In genomic region chr10:43864622-43865021, GRCh38 we compare ENCODE assay signal across 1 cellular context.
A peak's percentile ranks its signal among the peaks of the same experiment; 100 is the strongest.
TF ChIP-seq lines count a peak whose summit lies in the region.

No MANE protein-coding gene starts in this region.

TF ChIP-seq in HepG2, 621 proteins besides CTCF, POLR2A, EP300 and RAD21:
- TF ChIP-seq GMEB1 (CRISPR knock-in tag; IDR thresholded peaks at IDR 0.05; ENCODE audit: borderline replicate concordance) = no peak
- no peak for TF ChIP-seq CSRNP2 (CRISPR knock-in tag; conservative IDR thresholded peaks at IDR 0.05; ENCODE audit: low read depth)
- 0 out of 2 replicates have a peak, but pooled peaks have one; percentile 1 for TF ChIP-seq GATAD1 (CRISPR knock-in tag; IDR thresholded peaks at IDR 0.05)
- 0 out of 2 replicates have a peak, but pooled peaks have one; percentile 18 for TF ChIP-seq ELF4 (CRISPR knock-in tag; IDR thresholded peaks at IDR 0.05; ENCODE audit: borderline replicate concordance)
